In the genomic region with DNA sequence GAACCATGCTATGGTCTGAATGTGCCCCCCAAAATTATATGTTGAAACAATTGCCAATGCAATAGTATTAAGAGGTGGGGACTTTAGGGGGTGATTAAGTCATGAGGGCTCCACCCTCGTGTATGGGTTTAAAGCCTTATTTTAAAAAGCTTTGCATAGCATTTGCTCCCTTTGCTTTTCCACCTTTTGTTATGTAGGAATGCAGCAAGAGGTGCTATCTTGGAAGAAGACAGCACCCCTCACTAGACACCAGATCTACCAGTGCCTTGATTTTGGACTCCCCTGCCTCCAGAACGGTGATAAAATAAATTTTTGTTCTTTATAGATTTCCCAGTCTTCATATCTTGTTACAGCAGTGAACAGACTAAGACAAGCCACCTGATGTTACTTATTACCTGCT, we compare ENCODE assay signal across 30 cellular contexts. TPM values are rescaled to one million over a fixed set of nuclear protein-coding genes. Genes with fewer than 3 reads are reported as not detected.
"Had no signal": no experiment of that assay in that cellular context is flagged by ENCODE, and none has a peak within 500 bp of the region (broad histone marks: within the 10 kb centered on the region; RNA-seq: fewer than 3 reads in every experiment).

No MANE protein-coding gene starts in this region.

- DNase-seq: naive thymus-derived CD4-positive, alpha-beta T cell; natural killer cell; occipital lobe; ovary; posterior cingulate gyrus; psoas muscle; right cardiac atrium; right lobe of liver; sigmoid colon; small intestine; stimulated activated CD4-positive, alpha-beta T cell treated with anti-CD3 and anti-CD28 coated beads, Interleukin-15, amount 100 ng/mL, for 24 hours; stimulated activated CD4-positive, alpha-beta T cell treated with anti-CD3 and anti-CD28 coated beads, Interleukin-2, amount 100 ng/mL, for 24 hours; stimulated activated CD4-positive, alpha-beta T cell treated with anti-CD3 and anti-CD28 coated beads, Interleukin-2, amount 100 ng/mL, for 48 hours; stimulated activated CD4-positive, alpha-beta T cell treated with anti-CD3 and anti-CD28 coated beads, Interleukin-4, amount 100 ng/mL, for 4 hours; stimulated activated CD8-positive, alpha-beta memory T cell treated with anti-CD3 and anti-CD28 coated beads, Interleukin-4, amount 100 ng/mL, for 48 hours; stimulated activated naive B cell treated with anti-CD40 and anti-IgM and Interleukin-4, amounts not matched to agents 10 μg/mL and 1 μg/mL and 100 μg/mL, for 72 hours; stimulated activated naive CD4-positive, alpha-beta T cell treated with Interleukin-2 at 50 U/mL for 16 hours; stomach; thyroid gland; trophoblast cell; upper lobe of left lung had no signal

- H2AFZ ChIP-seq: neural progenitor cell, parathyroid adenoma had no signal

- H3K4me2 ChIP-seq: neural progenitor cell had no signal

- H3K36me3 ChIP-seq: neural progenitor cell, ovary, right lobe of liver, sigmoid colon, stomach, thoracic aorta, thyroid gland, tibial nerve, upper lobe of left lung, vagina had no signal

- H3K4me1 Mint-ChIP-seq: naive thymus-derived CD4-positive, alpha-beta T cell; natural killer cell; neural progenitor cell; stimulated activated naive B cell treated with anti-CD40 and anti-IgM and Interleukin-4, amounts not matched to agents 10 μg/mL and 1 μg/mL and 100 μg/mL, for 72 hours had no signal

- H3K9me3 ChIP-seq: ovary, psoas muscle, right lobe of liver, sigmoid colon, stomach, thoracic aorta, thyroid gland, tibial nerve, upper lobe of left lung, vagina had no signal

- H3K9me3 Mint-ChIP-seq: natural killer cell, neural progenitor cell had no signal

- H3K27me3 ChIP-seq: neural progenitor cell, ovary, right lobe of liver, sigmoid colon, stomach, thyroid gland, tibial nerve, upper lobe of left lung, vagina had no signal

- H3K36me3 Mint-ChIP-seq: naive thymus-derived CD4-positive, alpha-beta T cell; natural killer cell; neural progenitor cell; stimulated activated naive B cell treated with anti-CD40 and anti-IgM and Interleukin-4, amounts not matched to agents 10 μg/mL and 1 μg/mL and 100 μg/mL, for 72 hours had no signal

- H3K4me3 Mint-ChIP-seq: naive thymus-derived CD4-positive, alpha-beta T cell; natural killer cell; nephron; neural progenitor cell; stimulated activated naive B cell treated with anti-CD40 and anti-IgM and Interleukin-4, amounts not matched to agents 10 μg/mL and 1 μg/mL and 100 μg/mL, for 72 hours; stimulated activated naive CD8-positive, alpha-beta T cell treated with anti-CD3 and anti-CD28 coated beads, Interleukin-15, Interleukin-2, amounts not matched to agents 100 ng/mL and 50 ng/mL, for 24 hours had no signal

- H3K27ac ChIP-seq: neural progenitor cell, ovary, parathyroid adenoma, psoas muscle, right lobe of liver, sigmoid colon, stomach, thoracic aorta, thyroid gland, tibial nerve, upper lobe of left lung, vagina had no signal

- H3K27me3 Mint-ChIP-seq: progenitor cell of endocrine pancreas; stimulated activated naive B cell treated with anti-CD40 and anti-IgM and Interleukin-4, amounts not matched to agents 10 μg/mL and 1 μg/mL and 100 μg/mL, for 72 hours; stimulated activated naive CD8-positive, alpha-beta T cell treated with anti-CD3 and anti-CD28 coated beads, Interleukin-15, Interleukin-2, amounts not matched to agents 100 ng/mL and 50 ng/mL, for 24 hours had no signal

- H3K9ac ChIP-seq: neural progenitor cell, parathyroid adenoma had no signal

- ATAC-seq: naive thymus-derived CD4-positive, alpha-beta T cell; natural killer cell; psoas muscle; right cardiac atrium; right lobe of liver; stimulated activated naive B cell treated with anti-CD40 and anti-IgM and Interleukin-4, amounts not matched to agents 10 μg/mL and 1 μg/mL and 100 μg/mL, for 72 hours had no signal

- H3K4me1 ChIP-seq: neural progenitor cell, parathyroid adenoma, right lobe of liver, sigmoid colon, tibial nerve, upper lobe of left lung, vagina had no signal

- H3K4me3 ChIP-seq: neural progenitor cell, ovary, psoas muscle, right lobe of liver, sigmoid colon, stomach, thoracic aorta, thyroid gland, tibial nerve, upper lobe of left lung, vagina had no signal

- FAIRE-seq: small intestine, urothelium cell line had no signal

- H3K79me2 ChIP-seq: parathyroid adenoma had no signal

- H3K27ac Mint-ChIP-seq: naive thymus-derived CD4-positive, alpha-beta T cell; natural killer cell; nephron; neural progenitor cell; progenitor cell of endocrine pancreas; stimulated activated naive B cell treated with anti-CD40 and anti-IgM and Interleukin-4, amounts not matched to agents 10 μg/mL and 1 μg/mL and 100 μg/mL, for 72 hours; stimulated activated naive CD8-positive, alpha-beta T cell treated with anti-CD3 and anti-CD28 coated beads, Interleukin-15, Interleukin-2, amounts not matched to agents 100 ng/mL and 50 ng/mL, for 24 hours had no signal

RNA-seq across cellular contexts. Expression of gene NPNT, which starts 23.3 kb away (rescaled TPM):
- total RNA-seq: naive thymus-derived CD4-positive, alpha-beta T cell; natural killer cell had no signal
- polyA plus RNA-seq: naive thymus-derived CD4-positive, alpha-beta T cell had no signal
